ENCODE assay signal across 9 cellular contexts in genomic region chr19:38183227-38183914, GRCh38. TPM values are rescaled to one million over a fixed set of nuclear protein-coding genes. Genes with fewer than 3 reads are reported as not detected.
A peak's percentile ranks its signal among the peaks of the same experiment; 100 is the strongest.
DNase-seq lines count a peak whose midpoint lies in the region; ATAC-seq and TF ChIP-seq lines count a peak whose summit lies in the region.
"Had no signal": no experiment of that assay in that cellular context is flagged by ENCODE, and none has a peak within 500 bp of the region (broad histone marks: within the 10 kb centered on the region; RNA-seq: fewer than 3 reads in every experiment).

No MANE protein-coding gene starts in this region.

- H3K9me3 ChIP-seq in mucosa of rectum (ENCODE audit: control insufficient read depth in 2 of 2, low read length in 2 of 2), result peaks cover 0 to 4% of the 10 kb centered on the region in 2 donors
- peaks cover 0 to 12% of the 10 kb centered on the region in 2 donors for H3K9me3 ChIP-seq in uterus
- H3K9me3 ChIP-seq in transverse colon, result peaks cover 11 to 15% of the 10 kb centered on the region in 2 donors

- peak overlapping the region; percentile 7 for H3K27ac Mint-ChIP-seq in activated naive CD4-positive, alpha-beta T cell treated with anti-CD3 and anti-CD28 coated beads, Interleukin-2, amount 10 ng/mL, durations not matched to agents 7 days and 5 days
- peak overlapping the region in 1 of 2 donors; percentile 76 for H3K27ac Mint-ChIP-seq in activated naive CD4-positive, alpha-beta T cell treated with anti-CD3 and anti-CD28 coated beads, Interleukin-2, amount 50 U/mL, for 72 hours

- peaks cover 6% of the 10 kb centered on the region for H3K9me3 Mint-ChIP-seq in activated naive CD4-positive, alpha-beta T cell treated with anti-CD3 and anti-CD28 coated beads, Interleukin-2, amount 10 ng/mL, durations not matched to agents 7 days and 5 days
- H3K9me3 Mint-ChIP-seq in activated naive CD4-positive, alpha-beta T cell treated with anti-CD3 and anti-CD28 coated beads, Interleukin-2, amount 50 U/mL, for 72 hours, result peaks cover 5 to 7% of the 10 kb centered on the region in 2 donors

- no peak overlapping the region for H3K4me3 Mint-ChIP-seq in activated naive CD4-positive, alpha-beta T cell treated with anti-CD3 and anti-CD28 coated beads, Interleukin-2, amount 10 ng/mL, durations not matched to agents 7 days and 5 days

- no peaks in the 10 kb centered on the region for H3K4me1 Mint-ChIP-seq in activated naive CD4-positive, alpha-beta T cell treated with anti-CD3 and anti-CD28 coated beads, Interleukin-2, amount 10 ng/mL, durations not matched to agents 7 days and 5 days

- DNase-seq in activated naive CD4-positive, alpha-beta T cell treated with anti-CD3 and anti-CD28 coated beads, Interleukin-2, amount 10 ng/mL, durations not matched to agents 7 days and 5 days, result no peak
- DNase-seq in activated naive CD4-positive, alpha-beta T cell treated with anti-CD3 and anti-CD28 coated beads, Interleukin-2, amount 50 U/mL, for 72 hours (ENCODE audit: low spot score in 2 of 2), result no peak
- peak; percentile 40 for DNase-seq in fibroblast of villous mesenchyme (ENCODE audit: low read depth)
- peak; percentile 28 to 60 for DNase-seq in uterus
- DNase-seq in transverse colon, result no peak
- DNase-seq in NCI-H1694 (lab: John Stamatoyannopoulos, UW), result no peak
- DNase-seq: NCI-H2107 had no signal

- no peak for TF ChIP-seq EP300 in transverse colon (IDR thresholded peaks at IDR 0.05; ENCODE audit: low read depth)

- in situ Hi-C loops in transverse colon (cut with MboI; ENCODE audit: low pct_ligation_motif_present in 1 of 4, low pct_unique_long_range_greater_than_20kb in 1 of 4, low sequenced_read_pairs in 3 of 4), result no loop called here

- no peak overlapping the region for H3K9ac ChIP-seq in mucosa of rectum (ENCODE audit: low read depth in 1 of 2, low read length in 2 of 2)

- no peak for TF ChIP-seq POLR2A in uterus (IDR thresholded peaks at IDR 0.05)
- TF ChIP-seq POLR2A in transverse colon (IDR thresholded peaks at IDR 0.05), result no peak

- TF ChIP-seq CTCF in fibroblast of villous mesenchyme (IDR thresholded peaks at IDR 0.05; ENCODE audit: insufficient read depth, low read depth, low read length), result no peak
- TF ChIP-seq CTCF in uterus (IDR thresholded peaks at IDR 0.05), result no peak
- TF ChIP-seq CTCF in transverse colon (IDR thresholded peaks at IDR 0.05), result no peak

- H3K4me1 ChIP-seq in mucosa of rectum (ENCODE audit: control insufficient read depth in 2 of 2, insufficient read depth in 2 of 2, low read length in 2 of 2) (no peaks in the 10 kb centered on the region), uterus (peaks cover 0 to 3% of the 10 kb centered on the region in 2 donors), transverse colon (no peaks in the 10 kb centered on the region)

- 81% methylated on average over 30 of the region's 30 CpGs; no CpG with 5 or more reads in 1 of the 2 donors for WGBS in transverse colon (ENCODE audit: low coverage in 1 of 2), 2 donors

- peaks cover 18 to 32% of the 10 kb centered on the region in 2 donors for H3K36me3 ChIP-seq in mucosa of rectum (ENCODE audit: control insufficient read depth in 2 of 2, insufficient read depth in 2 of 2, low read length in 2 of 2)
- no peaks in the 10 kb centered on the region for H3K36me3 ChIP-seq in uterus
- peaks cover 0 to 16% (median 10%) of the 10 kb centered on the region in 4 donors for H3K36me3 ChIP-seq in transverse colon

- peaks cover 14% of the 10 kb centered on the region for H3K36me3 Mint-ChIP-seq in activated naive CD4-positive, alpha-beta T cell treated with anti-CD3 and anti-CD28 coated beads, Interleukin-2, amount 10 ng/mL, durations not matched to agents 7 days and 5 days
- H3K36me3 Mint-ChIP-seq in activated naive CD4-positive, alpha-beta T cell treated with anti-CD3 and anti-CD28 coated beads, Interleukin-2, amount 50 U/mL, for 72 hours, result peaks cover 8 to 20% of the 10 kb centered on the region in 2 donors

- intact Hi-C loops in uterus (cut with DNase I; ENCODE audit: low total_unique reads) (no loop called here), transverse colon (cut with DNase I; ENCODE audit: low total_unique reads) (no loop called here)

- H3K27me3 ChIP-seq in mucosa of rectum (ENCODE audit: control insufficient read depth in 2 of 2, insufficient read depth in 2 of 2, low read length in 2 of 2) (no peaks in the 10 kb centered on the region), uterus (no peaks in the 10 kb centered on the region), transverse colon (no peaks in the 10 kb centered on the region)

- H3K27ac ChIP-seq in mucosa of rectum (ENCODE audit: low read depth in 2 of 2, low read length in 2 of 2), result no peak overlapping the region
- H3K27ac ChIP-seq in uterus, result peak overlapping the region; percentile 6 to 58
- peak overlapping the region in 1 of 4 donors; percentile 13 for H3K27ac ChIP-seq in transverse colon

- ATAC-seq in activated naive CD4-positive, alpha-beta T cell treated with anti-CD3 and anti-CD28 coated beads, Interleukin-2, amount 50 U/mL, for 72 hours, result no peak
- no peak for ATAC-seq in HG03571 (IDR thresholded peaks at IDR 0.05; ENCODE audit: unreplicated experiment)

- peak overlapping the region; percentile 63 for H3K4me3 ChIP-seq in fibroblast of villous mesenchyme (ENCODE audit: low read depth, low read length)
- H3K4me3 ChIP-seq in mucosa of rectum (ENCODE audit: low read length in 2 of 2), result peak overlapping the region; percentile 27 to 41
- H3K4me3 ChIP-seq in uterus, result peak overlapping the region; percentile 6 to 30
- H3K4me3 ChIP-seq in transverse colon, result peak overlapping the region in 2 of 4 donors; percentile 1 to 22

- CTCF ChIA-PET in activated naive CD4-positive, alpha-beta T cell treated with anti-CD3 and anti-CD28 coated beads, Interleukin-2, amount 10 ng/mL, durations not matched to agents 7 days and 5 days (lab: Charles Lee), result no interaction called here

- H3K27me3 Mint-ChIP-seq in activated naive CD4-positive, alpha-beta T cell treated with anti-CD3 and anti-CD28 coated beads, Interleukin-2, amount 10 ng/mL, durations not matched to agents 7 days and 5 days, result no peaks in the 10 kb centered on the region

RNA-seq across cellular contexts. Expression of gene DPF1, which starts 40.7 kb away (rescaled TPM):
- 1 to 10 TPM in 1 of 2 donors, not detected in 1; 2.1 TPM for total RNA-seq in activated naive CD4-positive, alpha-beta T cell treated with anti-CD3 and anti-CD28 coated beads, Interleukin-2, amount 50 U/mL, for 72 hours
- total RNA-seq in fibroblast of villous mesenchyme, result 1.7 and 3.5 TPM in 2 replicates
- total RNA-seq in uterus, result 1 to 10 TPM in 1 of 4 donors, under 1 TPM in 1, not detected in 2; 0.85 to 4.2 TPM
- not detected for total RNA-seq in transverse colon

Comparison
In these comparisons a context has a peak if more than half of its experiments do, and no peak if none do; other contexts are left out.
1. DNase-seq: peak in fibroblast of villous mesenchyme (single experiment) and uterus (2 of 2); none in activated naive CD4-positive, alpha-beta T cell treated with anti-CD3 and anti-CD28 coated beads, Interleukin-2, amount 10 ng/mL, durations not matched to agents 7 days and 5 days (single experiment), activated naive CD4-positive, alpha-beta T cell treated with anti-CD3 and anti-CD28 coated beads, Interleukin-2, amount 50 U/mL, for 72 hours (0 of 2), transverse colon (single experiment) and NCI-H1694 (single experiment).
2. H3K27ac ChIP-seq: peak in uterus (2 of 2); none in mucosa of rectum (0 of 2).